ENCODE assay signal across 16 cellular contexts in the genomic region with DNA sequence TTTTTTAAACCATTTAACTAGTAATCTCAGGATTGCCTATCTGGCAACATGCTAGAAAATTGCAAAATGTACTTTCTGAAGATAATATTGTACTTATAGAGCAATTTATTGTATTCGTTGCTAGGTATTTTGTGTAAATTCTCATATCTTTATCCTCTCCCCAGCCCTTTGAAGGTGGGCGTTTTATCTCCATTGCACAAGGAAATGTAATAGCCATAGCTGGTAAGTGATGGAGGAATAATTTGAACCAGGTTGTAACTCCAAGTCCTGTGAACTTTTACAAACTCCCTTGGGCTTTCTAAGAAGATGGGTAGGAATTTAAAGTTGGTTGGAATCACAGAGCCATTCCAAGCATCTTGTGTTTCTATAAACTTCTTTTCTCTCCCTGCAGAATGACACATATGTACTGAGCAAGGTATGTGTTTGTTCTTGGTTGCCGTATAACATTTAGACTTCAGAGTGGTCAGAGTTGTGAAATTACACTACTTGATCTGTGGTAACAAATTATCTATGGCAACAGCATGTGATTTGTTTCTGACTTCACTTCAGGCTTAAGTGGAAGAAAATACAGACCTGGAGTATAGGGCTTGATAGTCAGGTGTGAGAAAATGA.
DNase-seq lines count a peak whose midpoint lies in the region; ATAC-seq and TF ChIP-seq lines count a peak whose summit lies in the region.
"Had no signal": no experiment of that assay in that cellular context is flagged by ENCODE, and none has a peak within 500 bp of the region (broad histone marks: within the 10 kb centered on the region; RNA-seq: fewer than 3 reads in every experiment).

No MANE protein-coding gene starts in this region.

- no peak overlapping the region for H3K56ac ChIP-seq in IMR-90 (ENCODE audit: extremely low read depth, insufficient read depth, low read length)

- intact Hi-C loops in IMR-90 (cut with micrococcal nuclease): no loop called here
- intact Hi-C loops in esophagus muscularis mucosa (cut with DNase I): no loop called here

- H3K4ac ChIP-seq in IMR-90 (ENCODE audit: low read depth, low read length) (no peak overlapping the region), mesenchymal stem cell (ENCODE audit: low read depth in 1 of 2, low read length in 2 of 2) (no peak overlapping the region)

- no CpG with 5 or more reads among the region's 3 CpGs for WGBS in IMR-90 (ENCODE audit: extremely low coverage in 2 of 2, insufficient read length in 1 of 2), 2 experiments
- 34% methylated on average over 3 of the region's 3 CpGs for WGBS in esophagus muscularis mucosa
- WGBS in mesenchymal stem cell: 88% methylated on average over 2 of the region's 3 CpGs

- dilution Hi-C loops in IMR-90 (cut with HindIII; ENCODE audit: low sequenced_read_pairs, unreplicated experiment): no loop called here

- H4K91ac ChIP-seq in IMR-90 (ENCODE audit: insufficient read depth, low read depth, low read length) (no peak overlapping the region), mesenchymal stem cell (ENCODE audit: low read length) (no peak overlapping the region)

- H3K36me3 ChIP-seq in IMR-90 (ENCODE audit: control insufficient read depth, insufficient read depth, low read length) (0 out of 2 replicates have a peak, but pooled peaks cover 2% of the 10 kb centered on the region), esophagus muscularis mucosa (no peaks in the 10 kb centered on the region), mesenchymal stem cell (ENCODE audit: control insufficient read depth in 1 of 2, insufficient read depth in 2 of 2, low read depth in 1 of 2, low read length in 2 of 2) (peaks cover 10 to 13% of the 10 kb centered on the region in 2 experiments)
- H3K36me3 ChIP-seq: gastrocnemius medialis, HAP-1 had no signal

- H2AFZ ChIP-seq in IMR-90 (replicated peaks; ENCODE audit: low read length, poor library complexity) (no peak overlapping the region), mesenchymal stem cell (ENCODE audit: low read depth, low read length) (no peak overlapping the region)

- DNase-seq in AML-193 (lab: John Stamatoyannopoulos, UW) (peak; percentile 22 to 43), IMR-90 (peak; percentile 17), esophagus muscularis mucosa (ENCODE audit: extremely low spot score) (no peak), mesenchymal stem cell (peak; percentile 67), NCI-H1930 (lab: John Stamatoyannopoulos, UW) (no peak), inferior parietal cortex (ENCODE audit: extremely low spot score) (no peak)
- DNase-seq: activated CD4-positive, alpha-beta memory T cell treated with anti-CD3 and anti-CD28 coated beads for 36 hours; activated T-cell treated with anti-CD3 and anti-CD28 coated beads, Interleukin-2, amount 50 U/mL, for 4 hours; Calu3; gastrocnemius medialis; NCI-H526 treated with DMSO at 0.1 percent for 48 hours; nephron progenitor cell; SW 1271 had no signal

- H3K9me1 ChIP-seq in IMR-90 (ENCODE audit: insufficient read depth, low read length): 0 out of 2 replicates have a peak, but pooled peaks cover 4% of the 10 kb centered on the region

- no peak overlapping the region for H3K4me3 ChIP-seq in IMR-90 (ENCODE audit: insufficient read depth, low read depth, low read length)
- no peak overlapping the region for H3K4me3 ChIP-seq in esophagus muscularis mucosa
- no peak overlapping the region for H3K4me3 ChIP-seq in mesenchymal stem cell (ENCODE audit: insufficient read depth in 1 of 2, low read depth in 1 of 2, low read length in 2 of 2)
- H3K4me3 ChIP-seq: gastrocnemius medialis, HAP-1 had no signal

- H3K9me3 ChIP-seq in IMR-90 (ENCODE audit: control insufficient read depth, insufficient read depth, low read length): no peaks in the 10 kb centered on the region
- H3K9me3 ChIP-seq in esophagus muscularis mucosa: no peaks in the 10 kb centered on the region
- no peaks in the 10 kb centered on the region for H3K9me3 ChIP-seq in mesenchymal stem cell (ENCODE audit: control insufficient read depth, low read length)
- H3K9me3 ChIP-seq: gastrocnemius medialis, HAP-1 had no signal

- H3K4me1 ChIP-seq in IMR-90 (ENCODE audit: control insufficient read depth, insufficient read depth, low read length) (no peaks in the 10 kb centered on the region), esophagus muscularis mucosa (peaks cover 27 to 57% (median 47%) of the 10 kb centered on the region in 4 donors), mesenchymal stem cell (ENCODE audit: control insufficient read depth, insufficient read depth, low read depth, low read length) (no peaks in the 10 kb centered on the region)
- H3K4me1 ChIP-seq: HAP-1 had no signal

- TF ChIP-seq CTCF in IMR-90 (conservative IDR thresholded peaks at IDR 0.05; ENCODE audit: low read depth, low read length) (no peak), esophagus muscularis mucosa (IDR thresholded peaks at IDR 0.05) (no peak)

- H3K4me2 ChIP-seq in IMR-90 (ENCODE audit: low read depth, low read length) (no peak overlapping the region), mesenchymal stem cell (ENCODE audit: low read length, poor library complexity, severe bottlenecking) (no peak overlapping the region)

- no peak overlapping the region for H3K18ac ChIP-seq in IMR-90 (ENCODE audit: low read depth, low read length)
- no peak overlapping the region for H3K18ac ChIP-seq in mesenchymal stem cell (ENCODE audit: low read depth in 1 of 2, low read length in 2 of 2)

- H3K14ac ChIP-seq in IMR-90 (replicated peaks; ENCODE audit: low read depth, low read length) (no peak overlapping the region), mesenchymal stem cell (ENCODE audit: low read length in 2 of 2) (no peak overlapping the region)

- H2BK5ac ChIP-seq in IMR-90 (ENCODE audit: low read depth, low read length, poor library complexity, severe bottlenecking) (no peak overlapping the region), mesenchymal stem cell (ENCODE audit: low read depth, low read length, poor library complexity, severe bottlenecking) (no peak overlapping the region)

- H3K9ac ChIP-seq in IMR-90 (ENCODE audit: low read depth, low read length) (no peak overlapping the region), mesenchymal stem cell (ENCODE audit: low read length) (no peak overlapping the region)

- H3K27me3 ChIP-seq in IMR-90 (ENCODE audit: control insufficient read depth, insufficient read depth, low read length) (no peaks in the 10 kb centered on the region), esophagus muscularis mucosa (no peaks in the 10 kb centered on the region), mesenchymal stem cell (ENCODE audit: control insufficient read depth in 1 of 2, insufficient read depth in 1 of 2, low read length in 2 of 2) (no peaks in the 10 kb centered on the region)
- H3K27me3 ChIP-seq: gastrocnemius medialis had no signal

- TF ChIP-seq RAD21 in IMR-90 (IDR thresholded peaks at IDR 0.05; ENCODE audit: low read length): no peak

- no peak overlapping the region for H2BK12ac ChIP-seq in mesenchymal stem cell (ENCODE audit: low read length in 2 of 2)

- H3K79me1 ChIP-seq in IMR-90 (ENCODE audit: low read depth in 1 of 2, low read length in 2 of 2) (peaks cover 8 to 16% of the 10 kb centered on the region in 2 experiments; a peak in 3 of 4 replicates), mesenchymal stem cell (replicated peaks; ENCODE audit: low read length, poor library complexity, severe bottlenecking) (peaks cover 15% of the 10 kb centered on the region)

- H3K27ac ChIP-seq in IMR-90 (ENCODE audit: insufficient read depth, low read length) (no peak overlapping the region), esophagus muscularis mucosa (replicated peaks in 1 of 4) (peak overlapping the region; percentile 20 to 77 (median 50)), mesenchymal stem cell (ENCODE audit: low read length, poor library complexity, severe bottlenecking) (no peak overlapping the region)
- H3K27ac ChIP-seq: gastrocnemius medialis had no signal

- CTCF ChIA-PET in IMR-90 (lab: Yijun Ruan, JAX): no interaction called here

- no TSS peak for BruUV-seq in IMR-90 (replicated peaks; lab: Mats Ljungman, UMichigan)

- in situ Hi-C loops in IMR-90 (cut with MboI; ENCODE audit: low sequenced_read_pairs): no loop called here

- TF ChIP-seq POLR2A in IMR-90 (IDR thresholded peaks at IDR 0.05; ENCODE audit: low read depth, low read length) (no peak), esophagus muscularis mucosa (IDR thresholded peaks at IDR 0.05; ENCODE audit: low read depth) (no peak)

- ATAC-seq in IMR-90 (ENCODE audit: low read depth) (no peak), HG02759 (IDR thresholded peaks at IDR 0.05; ENCODE audit: unreplicated experiment) (no peak), GM19324 (IDR thresholded peaks at IDR 0.05; ENCODE audit: low FRiP score, unreplicated experiment) (no peak)
- ATAC-seq: activated T-cell treated with anti-CD3 and anti-CD28 coated beads, Interleukin-2, amount 50 U/mL, for 4 hours; gastrocnemius medialis had no signal

- POLR2A ChIA-PET in IMR-90 (lab: Charles Lee; ENCODE audit: unreplicated experiment): no interaction called here

- H2BK20ac ChIP-seq in IMR-90 (ENCODE audit: low read depth, low read length): no peak overlapping the region

- no peak overlapping the region for H2BK120ac ChIP-seq in IMR-90 (ENCODE audit: low read depth, low read length)
- H2BK120ac ChIP-seq in mesenchymal stem cell (ENCODE audit: low read depth, low read length): no peak overlapping the region

- no peak overlapping the region for H4K5ac ChIP-seq in IMR-90 (ENCODE audit: low read depth, low read length)

- H2BK15ac ChIP-seq in IMR-90 (ENCODE audit: low read depth, low read length): no peak overlapping the region
- H2BK15ac ChIP-seq in mesenchymal stem cell (ENCODE audit: low read depth, poor library complexity, severe bottlenecking): no peak overlapping the region

- no peak overlapping the region for H4K8ac ChIP-seq in IMR-90 (ENCODE audit: low read depth in 2 of 2, low read length in 2 of 2)
- H4K8ac ChIP-seq in mesenchymal stem cell (ENCODE audit: low read length): no peak overlapping the region

- no peaks in the 10 kb centered on the region for H4K20me1 ChIP-seq in IMR-90 (ENCODE audit: insufficient read depth, low read length)

- TF ChIP-seq EP300 in esophagus muscularis mucosa (IDR thresholded peaks at IDR 0.05): no peak

- H3K23ac ChIP-seq in IMR-90 (ENCODE audit: low read depth, low read length) (no peak overlapping the region), mesenchymal stem cell (ENCODE audit: low read length in 2 of 2) (no peak overlapping the region)

- H2AK9ac ChIP-seq in IMR-90 (replicated peaks; ENCODE audit: low read depth, low read length, poor library complexity): no peak overlapping the region

- H2AK5ac ChIP-seq in IMR-90 (ENCODE audit: low read depth, low read length) (no peak overlapping the region), mesenchymal stem cell (ENCODE audit: low read length, severe bottlenecking) (no peak overlapping the region)

Comparison
In these comparisons a context has a peak if more than half of its experiments do, and no peak if none do; other contexts are left out.
1. DNase-seq: peak in AML-193 (2 of 2), IMR-90 (single experiment) and mesenchymal stem cell (single experiment); none in esophagus muscularis mucosa (single experiment), NCI-H1930 (0 of 2) and inferior parietal cortex (single experiment).
2. H3K27ac ChIP-seq: peak in esophagus muscularis mucosa (4 of 4); none in IMR-90 (single experiment) and mesenchymal stem cell (single experiment).